ENCODE assay signal across 8 cellular contexts in the genomic region with DNA sequence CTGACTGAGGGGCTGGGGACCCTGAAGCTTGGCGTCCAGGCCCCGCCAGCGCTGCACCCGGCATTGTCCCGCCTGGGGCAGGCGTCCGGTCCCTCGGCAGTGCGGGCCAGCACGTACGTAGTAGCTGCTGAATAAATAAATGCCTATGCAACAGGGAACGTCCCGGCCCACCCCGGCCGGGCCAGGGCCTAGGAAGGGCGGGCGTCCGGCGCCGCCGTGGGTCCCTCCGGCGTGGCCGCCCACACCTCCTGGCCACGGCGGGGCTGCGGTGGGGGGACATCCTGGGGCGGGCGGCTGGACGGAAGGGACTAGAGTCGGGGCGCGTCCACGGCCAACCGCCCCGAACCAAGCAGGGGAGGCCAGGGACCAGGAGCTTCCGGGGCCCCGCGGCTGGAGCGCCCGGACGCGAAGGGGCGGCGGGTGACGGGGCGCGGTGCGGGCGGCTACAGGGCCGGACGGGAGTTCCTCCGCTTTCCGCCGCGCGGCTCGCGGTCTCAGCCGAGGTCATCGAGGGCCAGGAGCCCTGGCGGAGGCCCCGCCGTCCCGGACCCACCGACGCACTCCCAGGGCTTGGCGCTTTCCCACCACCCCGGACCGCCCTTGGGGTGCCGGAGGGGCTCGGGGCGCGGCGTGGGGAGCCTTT. TPM values are rescaled to one million over a fixed set of nuclear protein-coding genes. Genes with fewer than 3 reads are reported as not detected.
DNase-seq lines count a peak whose midpoint lies in the region; ATAC-seq, FAIRE-seq and TF ChIP-seq lines count a peak whose summit lies in the region.

No MANE protein-coding gene starts in this region.

- H3K9me3 ChIP-seq in T-helper 17 cell (ENCODE audit: control insufficient read depth, low read length, poor library complexity, severe bottlenecking) = no peaks in the 10 kb centered on the region
- H3K9me3 ChIP-seq in kidney (ENCODE audit: control insufficient read depth in 1 of 2, low read length in 2 of 2) = no peaks in the 10 kb centered on the region

- DNase-seq in GM10266 (ENCODE audit: extremely low spot score) (peak; percentile 56), T-helper 17 cell (peak in 2 of 3 donors; percentile 5 to 17), caudate nucleus (lab: John Stamatoyannopoulos, UW) (peak in 8 of 61 donors; percentile 4 to 50 (median 22)), kidney (peak; percentile 90), NCI-H1092 treated with DMSO at 0.1 percent for 48 hours (lab: John Stamatoyannopoulos, UW) (no peak), midbrain (lab: John Stamatoyannopoulos, UW) (no peak)
- DNase-seq in stimulated activated CD4-positive, alpha-beta T cell treated with anti-CD3 and anti-CD28 coated beads, Interleukin-4, amount 100 ng/mL, for 1 hour = peak; percentile 20

- H3K27ac ChIP-seq in caudate nucleus (ENCODE audit: low read depth, low read length) (peak overlapping the region; percentile 58), kidney (ENCODE audit: low read depth in 2 of 2, low read length in 2 of 2) (peak overlapping the region; percentile 93 to 98)

- ATAC-seq in HG02759 (IDR thresholded peaks at IDR 0.05; ENCODE audit: unreplicated experiment) (peak; percentile 37), T-helper 17 cell (peak; percentile 18)

- peaks cover 8 to 12% of the 10 kb centered on the region in 2 donors for H3K4me1 ChIP-seq in kidney (ENCODE audit: control insufficient read depth in 1 of 2, insufficient read depth in 1 of 2, low read depth in 1 of 2, low read length in 2 of 2)

- TF ChIP-seq CTCF in GM10266 (IDR thresholded peaks at IDR 0.05; ENCODE audit: control insufficient read depth, insufficient read depth, low read depth, missing control alignments) (no peak), kidney (IDR thresholded peaks at IDR 0.05; ENCODE audit: borderline replicate concordance, extremely low read depth, insufficient read depth) (no peak)

- peak overlapping the region; percentile 59 to 88 for H3K9ac ChIP-seq in kidney (ENCODE audit: low read length in 2 of 2)

- H3K36me3 ChIP-seq in kidney (ENCODE audit: control insufficient read depth in 1 of 2, insufficient read depth in 2 of 2, low read length in 2 of 2) = no peaks in the 10 kb centered on the region

- H3K4me1 Mint-ChIP-seq in T-helper 17 cell = peaks cover 12% of the 10 kb centered on the region

- peaks cover 6% of the 10 kb centered on the region for H3K27me3 Mint-ChIP-seq in T-helper 17 cell

- H3K4me3 ChIP-seq in kidney (ENCODE audit: low read length in 2 of 2) = peak overlapping the region; percentile 63 to 88

- FAIRE-seq in kidney (lab: Jason Lieb, UNC) = no peak

- intact Hi-C loops in kidney (cut with DNase I) = no loop called here

- no peak overlapping the region for H3K27ac Mint-ChIP-seq in T-helper 17 cell

- H3K36me3 Mint-ChIP-seq in T-helper 17 cell (ENCODE audit: low read depth) = no peaks in the 10 kb centered on the region

- peak overlapping the region; percentile 82 for H3K4me3 Mint-ChIP-seq in T-helper 17 cell

RNA-seq across cellular contexts. Expression of a gene that starts 0.9 kb away (rescaled TPM):
- total RNA-seq in T-helper 17 cell (1 to 10 TPM; 5.8 to 6.3 TPM), kidney (59.6 TPM)
- polyA plus RNA-seq in kidney (ENCODE audit: insufficient read depth, low read depth, low replicate concordance) = 10.1 TPM

Comparison
In these comparisons a context has a peak if more than half of its experiments do, and no peak if none do; other contexts are left out.
1. DNase-seq: peak in GM10266 (single experiment), T-helper 17 cell (2 of 3), kidney (single experiment) and stimulated activated CD4-positive, alpha-beta T cell treated with anti-CD3 and anti-CD28 coated beads, Interleukin-4, amount 100 ng/mL, for 1 hour (single experiment); none in NCI-H1092 treated with DMSO at 0.1 percent for 48 hours (single experiment) and midbrain (single experiment).